Comparison of ENCODE assay signal across 20 cellular contexts in genomic region chr5:169901896-169902295, GRCh38.
DNase-seq lines count a peak whose midpoint lies in the region; ATAC-seq lines count a peak whose summit lies in the region.
"Had no signal": no experiment of that assay in that cellular context is flagged by ENCODE, and none has a peak within 500 bp of the region (broad histone marks: within the 10 kb centered on the region; RNA-seq: fewer than 3 reads in every experiment).

No MANE protein-coding gene starts in this region.

- peak; percentile 59 for ATAC-seq in GM18511 (IDR thresholded peaks at IDR 0.05; ENCODE audit: unreplicated experiment)
- ATAC-seq in GM19025 (IDR thresholded peaks at IDR 0.05; ENCODE audit: low read depth, unreplicated experiment) = peak; percentile 48
- peak; percentile 77 to 80 for ATAC-seq in stimulated activated naive B cell treated with anti-CD40 and anti-IgM and Interleukin-4, amounts not matched to agents 10 μg/mL and 1 μg/mL and 100 μg/mL, for 72 hours (replicated peaks)
- ATAC-seq: pancreas, T-cell had no signal

- no peak for DNase-seq in activated T-helper 1 cell treated with anti-CD3 and anti-CD28 coated beads, Interleukin-12 subunit alpha, Interleukin-12 subunit beta, Interleukin-2, Interleukin-4 antibody, amounts not matched to agents 30 ng/mL and 10 ng/mL and 1 ng/mL, durations not matched to agents 14 hours and 24 hours and 36 hours (ENCODE audit: low spot score)
- peak; percentile 5 for DNase-seq in stimulated activated naive B cell treated with anti-CD40 and anti-IgM and Interleukin-4, amounts not matched to agents 10 μg/mL and 1 μg/mL and 100 μg/mL, for 72 hours
- no peak for DNase-seq in SW480 (ENCODE audit: low spot score)
- no peak for DNase-seq in NCI-H1694 treated with DMSO at 0.1 percent for 48 hours (lab: John Stamatoyannopoulos, UW)
- DNase-seq in stimulated activated CD4-positive, alpha-beta T cell treated with anti-CD3 and anti-CD28 coated beads, Interleukin-15, amount 100 ng/mL, for 24 hours = no peak
- DNase-seq: activated T-cell treated with anti-CD3 and anti-CD28 coated beads, Interleukin-2, amount 50 U/mL, for 48 hours; CD4-positive, alpha-beta T cell; GM23248; head of caudate nucleus; HFFc6; NCI-H524; nephron progenitor cell; pancreas; SJCRH30; stimulated activated CD4-positive, alpha-beta T cell treated with anti-CD3 and anti-CD28 coated beads, Interleukin-2, amount 100 ng/mL, for 48 hours; stimulated activated naive CD4-positive, alpha-beta T cell; T-cell had no signal

- H3K9me3 Mint-ChIP-seq in activated T-helper 1 cell treated with anti-CD3 and anti-CD28 coated beads, Interleukin-12 subunit alpha, Interleukin-12 subunit beta, Interleukin-2, Interleukin-4 antibody, amounts not matched to agents 30 ng/mL and 10 ng/mL and 1 ng/mL, durations not matched to agents 14 hours and 24 hours and 36 hours = no peaks in the 10 kb centered on the region
- H3K9me3 Mint-ChIP-seq in stimulated activated naive B cell treated with anti-CD40 and anti-IgM and Interleukin-4, amounts not matched to agents 10 μg/mL and 1 μg/mL and 100 μg/mL, for 72 hours = no peaks in the 10 kb centered on the region
- H3K9me3 Mint-ChIP-seq: CD4-positive, alpha-beta T cell; HFFc6; nephron progenitor cell; T-cell had no signal

- no peak overlapping the region for H3K4me3 Mint-ChIP-seq in activated T-helper 1 cell treated with anti-CD3 and anti-CD28 coated beads, Interleukin-12 subunit alpha, Interleukin-12 subunit beta, Interleukin-2, Interleukin-4 antibody, amounts not matched to agents 30 ng/mL and 10 ng/mL and 1 ng/mL, durations not matched to agents 14 hours and 24 hours and 36 hours
- H3K4me3 Mint-ChIP-seq in stimulated activated naive B cell treated with anti-CD40 and anti-IgM and Interleukin-4, amounts not matched to agents 10 μg/mL and 1 μg/mL and 100 μg/mL, for 72 hours = peak overlapping the region in 1 of 2 donors; percentile 7
- H3K4me3 Mint-ChIP-seq: activated naive CD8-positive, alpha-beta T cell; CD4-positive, alpha-beta T cell; HFFc6; nephron progenitor cell; T-cell had no signal

- no peaks in the 10 kb centered on the region for H3K27me3 Mint-ChIP-seq in activated T-helper 1 cell treated with anti-CD3 and anti-CD28 coated beads, Interleukin-12 subunit alpha, Interleukin-12 subunit beta, Interleukin-2, Interleukin-4 antibody, amounts not matched to agents 30 ng/mL and 10 ng/mL and 1 ng/mL, durations not matched to agents 14 hours and 24 hours and 36 hours (ENCODE audit: insufficient read depth)
- H3K27me3 Mint-ChIP-seq in stimulated activated naive B cell treated with anti-CD40 and anti-IgM and Interleukin-4, amounts not matched to agents 10 μg/mL and 1 μg/mL and 100 μg/mL, for 72 hours = no peaks in the 10 kb centered on the region
- H3K27me3 Mint-ChIP-seq: activated naive CD8-positive, alpha-beta T cell; CD4-positive, alpha-beta T cell; T-cell had no signal

- peaks cover 14% of the 10 kb centered on the region for H3K4me1 Mint-ChIP-seq in activated T-helper 1 cell treated with anti-CD3 and anti-CD28 coated beads, Interleukin-12 subunit alpha, Interleukin-12 subunit beta, Interleukin-2, Interleukin-4 antibody, amounts not matched to agents 30 ng/mL and 10 ng/mL and 1 ng/mL, durations not matched to agents 14 hours and 24 hours and 36 hours (ENCODE audit: low read depth)
- peaks cover 25 to 47% of the 10 kb centered on the region in 2 donors for H3K4me1 Mint-ChIP-seq in stimulated activated naive B cell treated with anti-CD40 and anti-IgM and Interleukin-4, amounts not matched to agents 10 μg/mL and 1 μg/mL and 100 μg/mL, for 72 hours
- H3K4me1 Mint-ChIP-seq: nephron progenitor cell had no signal

- peaks cover 16% of the 10 kb centered on the region for H3K36me3 Mint-ChIP-seq in activated T-helper 1 cell treated with anti-CD3 and anti-CD28 coated beads, Interleukin-12 subunit alpha, Interleukin-12 subunit beta, Interleukin-2, Interleukin-4 antibody, amounts not matched to agents 30 ng/mL and 10 ng/mL and 1 ng/mL, durations not matched to agents 14 hours and 24 hours and 36 hours (ENCODE audit: low read depth)
- H3K36me3 Mint-ChIP-seq in stimulated activated naive B cell treated with anti-CD40 and anti-IgM and Interleukin-4, amounts not matched to agents 10 μg/mL and 1 μg/mL and 100 μg/mL, for 72 hours = peaks cover 39 to 56% of the 10 kb centered on the region in 2 donors

- intact Hi-C loops in activated T-helper 1 cell treated with anti-CD3 and anti-CD28 coated beads, Interleukin-12 subunit alpha, Interleukin-12 subunit beta, Interleukin-2, Interleukin-4 antibody, amounts not matched to agents 30 ng/mL and 10 ng/mL and 1 ng/mL, durations not matched to agents 14 hours and 24 hours and 36 hours (cut with micrococcal nuclease) = no loop called here

- H3K27ac Mint-ChIP-seq in activated T-helper 1 cell treated with anti-CD3 and anti-CD28 coated beads, Interleukin-12 subunit alpha, Interleukin-12 subunit beta, Interleukin-2, Interleukin-4 antibody, amounts not matched to agents 30 ng/mL and 10 ng/mL and 1 ng/mL, durations not matched to agents 14 hours and 24 hours and 36 hours = peak overlapping the region; percentile 6
- peak overlapping the region; percentile 68 for H3K27ac Mint-ChIP-seq in stimulated activated naive B cell treated with anti-CD40 and anti-IgM and Interleukin-4, amounts not matched to agents 10 μg/mL and 1 μg/mL and 100 μg/mL, for 72 hours
- H3K27ac Mint-ChIP-seq: activated naive CD8-positive, alpha-beta T cell; CD4-positive, alpha-beta T cell; HFFc6; nephron progenitor cell had no signal
